In genomic region chr10:14740684-14741247, GRCh38 we compare ENCODE assay signal across 9 cellular contexts. TPM values are rescaled to one million over a fixed set of nuclear protein-coding genes. Genes with fewer than 3 reads are reported as not detected.
DNase-seq lines count a peak whose midpoint lies in the region; ATAC-seq and TF ChIP-seq lines count a peak whose summit lies in the region.
"Had no signal": no experiment of that assay in that cellular context is flagged by ENCODE, and none has a peak within 500 bp of the region (broad histone marks: within the 10 kb centered on the region; RNA-seq: fewer than 3 reads in every experiment).

No MANE protein-coding gene starts in this region.

- peaks cover 6% of the 10 kb centered on the region for H3K36me3 Mint-ChIP-seq in endothelial cell (ENCODE audit: low read depth, unreplicated experiment)

- no peak overlapping the region for H3K4me3 ChIP-seq in heart left ventricle

- H3K4me1 ChIP-seq in heart left ventricle, result peaks cover 0 to 55% (median 22%) of the 10 kb centered on the region in 12 donors

- peaks cover 22% of the 10 kb centered on the region for H3K4me1 Mint-ChIP-seq in endothelial cell (ENCODE audit: unreplicated experiment)

- no peaks in the 10 kb centered on the region for H3K36me3 ChIP-seq in heart left ventricle

- TF ChIP-seq POLR2A in heart left ventricle (IDR thresholded peaks at IDR 0.05), result no peak

- intact Hi-C loops in heart left ventricle (cut with DNase I), result no loop called here
- intact Hi-C loops in Right ventricle myocardium inferior (cut with DNase I), result no loop called here
- intact Hi-C loops in left cardiac atrium (cut with DNase I), result no loop called here

- no peak overlapping the region for H3K4me3 Mint-ChIP-seq in endothelial cell (ENCODE audit: unreplicated experiment)

- H3K27me3 ChIP-seq in heart left ventricle, result no peaks in the 10 kb centered on the region

- WGBS in heart left ventricle, 4 donors, result 46 to 56% (median 53%) methylated on average over 3 of the region's 3 CpGs

- ATAC-seq in heart left ventricle (peak; percentile 43 to 79 (median 68)), Right ventricle myocardium inferior (no peak), left cardiac atrium (peak; percentile 31 to 65), GM18517 (IDR thresholded peaks at IDR 0.05; ENCODE audit: unreplicated experiment) (no peak), esophagus mucosa (no peak)
- ATAC-seq: PC-3 had no signal

- DNase-seq in heart left ventricle (no peak), Right ventricle myocardium inferior (ENCODE audit: missing footprints) (no peak), NOMO-1 (lab: John Stamatoyannopoulos, UW; ENCODE audit: unreplicated experiment in 2 of 2) (peak; percentile 14 to 71), left cardiac atrium (no peak), endothelial cell (ENCODE audit: low spot score) (no peak)
- no peak for DNase-seq in stimulated activated CD4-positive, alpha-beta T cell treated with anti-CD3 and anti-CD28 coated beads, Interleukin-12 subunit alpha, Interleukin-12 subunit beta, amount 100 ng/mL, for 4 hours
- DNase-seq: PC-3 had no signal

- TF ChIP-seq CTCF in heart left ventricle (IDR thresholded peaks at IDR 0.05) (no peak), endothelial cell (IDR thresholded peaks at IDR 0.05; ENCODE audit: unreplicated experiment) (no peak)

- H3K27me3 Mint-ChIP-seq in endothelial cell (ENCODE audit: unreplicated experiment), result peaks cover 1% of the 10 kb centered on the region

- peaks cover 0 to 3% (median 0%) of the 10 kb centered on the region in 12 donors for H3K9me3 ChIP-seq in heart left ventricle

- no peak overlapping the region for H3K27ac Mint-ChIP-seq in endothelial cell (ENCODE audit: unreplicated experiment)

- no peaks in the 10 kb centered on the region for H3K9me3 Mint-ChIP-seq in endothelial cell (ENCODE audit: unreplicated experiment)

- H3K27ac ChIP-seq in heart left ventricle, result peak overlapping the region in 10 of 12 donors; percentile 6 to 87 (median 52)

RNA-seq across cellular contexts. Expression of gene FAM107B, which starts 33.9 kb away (rescaled TPM):
- total RNA-seq in heart left ventricle, result 10 to 100 TPM in 2 of 9 donors, 1 to 10 TPM in 7; 1.9 to 27.6 (median 5.4) TPM
- polyA plus RNA-seq in heart left ventricle, result 1 to 10 TPM; 2.1 to 3.2 TPM
- 4.2 TPM for total RNA-seq in Right ventricle myocardium inferior
- total RNA-seq in left cardiac atrium, result 10 to 100 TPM; 15.3 to 17.1 TPM
- total RNA-seq in endothelial cell (ENCODE audit: unreplicated experiment), result 462 TPM
- total RNA-seq in esophagus mucosa, result 19.0 TPM

Comparison
In these comparisons a context has a peak if more than half of its experiments do, and no peak if none do; other contexts are left out.
1. ATAC-seq: peak in heart left ventricle (4 of 4) and left cardiac atrium (2 of 2); none in Right ventricle myocardium inferior (single experiment), GM18517 (single experiment) and esophagus mucosa (single experiment).
2. DNase-seq: peak in NOMO-1 (2 of 2); none in heart left ventricle (0 of 5), Right ventricle myocardium inferior (single experiment), left cardiac atrium (single experiment), endothelial cell (single experiment) and stimulated activated CD4-positive, alpha-beta T cell treated with anti-CD3 and anti-CD28 coated beads, Interleukin-12 subunit alpha, Interleukin-12 subunit beta, amount 100 ng/mL, for 4 hours (single experiment).
3. RNA of gene FAM107B, which starts 33.9 kb away (total RNA-seq): 462 TPM in endothelial cell (single experiment); 19.0 TPM in esophagus mucosa (single experiment), 15.3 to 17.1 TPM in left cardiac atrium, 1.9 to 27.6 TPM in heart left ventricle and 4.2 TPM in Right ventricle myocardium inferior (single experiment); every median in the first group is over 10 times any median in the second.